Comparison of ENCODE assay signal across 1 cellular context in the genomic region with DNA sequence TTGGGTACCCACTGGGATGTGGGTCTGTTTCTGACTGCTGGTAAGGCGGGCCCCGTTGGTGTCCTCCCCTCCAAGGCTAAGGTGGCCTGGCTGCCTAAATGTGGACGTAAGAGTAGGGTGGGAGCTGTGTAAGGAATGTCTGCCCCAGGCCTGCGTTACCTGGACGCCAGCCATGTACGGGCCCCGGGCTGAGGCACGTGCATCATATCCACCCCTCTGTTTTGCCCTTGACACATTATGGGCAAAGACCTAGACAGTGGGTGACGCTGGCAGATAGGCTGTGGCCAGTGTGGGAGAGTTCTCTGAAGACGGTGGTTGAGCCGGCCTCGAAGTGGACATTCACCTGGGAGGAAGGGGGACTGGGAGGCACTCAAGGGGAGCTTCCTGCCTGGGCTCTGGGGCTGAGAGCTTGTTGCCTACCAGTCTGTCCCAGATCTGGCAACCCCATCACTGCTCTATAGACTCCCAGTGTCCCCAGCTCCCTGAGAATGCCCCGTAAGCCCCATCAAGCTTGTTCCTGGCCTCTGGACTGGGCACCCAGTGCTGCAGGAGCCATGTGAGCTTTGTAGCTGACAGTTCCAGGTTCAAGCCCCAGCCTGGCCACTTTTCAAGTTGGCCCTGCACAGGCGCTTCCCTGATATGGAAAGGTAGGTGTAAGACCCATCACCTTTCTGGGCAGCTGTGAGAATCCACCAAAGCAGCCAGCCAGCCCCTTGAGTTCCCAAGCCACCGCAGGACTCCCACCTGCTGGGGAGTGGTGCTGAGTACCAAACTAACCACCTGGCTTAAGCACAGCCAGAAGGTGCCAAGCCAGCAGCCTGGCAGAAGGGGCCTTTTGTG.
TF ChIP-seq lines count a peak whose summit lies in the region.

No MANE protein-coding gene starts in this region.

TF ChIP-seq in GM23338, 12 proteins besides CTCF, POLR2A, EP300 and RAD21:
- TF ChIP-seq POLR2AphosphoS5 (IDR thresholded peaks at IDR 0.05; ENCODE audit: low read depth) (peak; percentile 15; the same call in 1 of the 2 replicates), NANOG (IDR thresholded peaks at IDR 0.05; ENCODE audit: borderline replicate concordance) (no peak), CREB1 (CRISPR knock-in tag; IDR thresholded peaks at IDR 0.05; ENCODE audit: low read depth) (no peak)
- TF ChIP-seq, protein P1, sequence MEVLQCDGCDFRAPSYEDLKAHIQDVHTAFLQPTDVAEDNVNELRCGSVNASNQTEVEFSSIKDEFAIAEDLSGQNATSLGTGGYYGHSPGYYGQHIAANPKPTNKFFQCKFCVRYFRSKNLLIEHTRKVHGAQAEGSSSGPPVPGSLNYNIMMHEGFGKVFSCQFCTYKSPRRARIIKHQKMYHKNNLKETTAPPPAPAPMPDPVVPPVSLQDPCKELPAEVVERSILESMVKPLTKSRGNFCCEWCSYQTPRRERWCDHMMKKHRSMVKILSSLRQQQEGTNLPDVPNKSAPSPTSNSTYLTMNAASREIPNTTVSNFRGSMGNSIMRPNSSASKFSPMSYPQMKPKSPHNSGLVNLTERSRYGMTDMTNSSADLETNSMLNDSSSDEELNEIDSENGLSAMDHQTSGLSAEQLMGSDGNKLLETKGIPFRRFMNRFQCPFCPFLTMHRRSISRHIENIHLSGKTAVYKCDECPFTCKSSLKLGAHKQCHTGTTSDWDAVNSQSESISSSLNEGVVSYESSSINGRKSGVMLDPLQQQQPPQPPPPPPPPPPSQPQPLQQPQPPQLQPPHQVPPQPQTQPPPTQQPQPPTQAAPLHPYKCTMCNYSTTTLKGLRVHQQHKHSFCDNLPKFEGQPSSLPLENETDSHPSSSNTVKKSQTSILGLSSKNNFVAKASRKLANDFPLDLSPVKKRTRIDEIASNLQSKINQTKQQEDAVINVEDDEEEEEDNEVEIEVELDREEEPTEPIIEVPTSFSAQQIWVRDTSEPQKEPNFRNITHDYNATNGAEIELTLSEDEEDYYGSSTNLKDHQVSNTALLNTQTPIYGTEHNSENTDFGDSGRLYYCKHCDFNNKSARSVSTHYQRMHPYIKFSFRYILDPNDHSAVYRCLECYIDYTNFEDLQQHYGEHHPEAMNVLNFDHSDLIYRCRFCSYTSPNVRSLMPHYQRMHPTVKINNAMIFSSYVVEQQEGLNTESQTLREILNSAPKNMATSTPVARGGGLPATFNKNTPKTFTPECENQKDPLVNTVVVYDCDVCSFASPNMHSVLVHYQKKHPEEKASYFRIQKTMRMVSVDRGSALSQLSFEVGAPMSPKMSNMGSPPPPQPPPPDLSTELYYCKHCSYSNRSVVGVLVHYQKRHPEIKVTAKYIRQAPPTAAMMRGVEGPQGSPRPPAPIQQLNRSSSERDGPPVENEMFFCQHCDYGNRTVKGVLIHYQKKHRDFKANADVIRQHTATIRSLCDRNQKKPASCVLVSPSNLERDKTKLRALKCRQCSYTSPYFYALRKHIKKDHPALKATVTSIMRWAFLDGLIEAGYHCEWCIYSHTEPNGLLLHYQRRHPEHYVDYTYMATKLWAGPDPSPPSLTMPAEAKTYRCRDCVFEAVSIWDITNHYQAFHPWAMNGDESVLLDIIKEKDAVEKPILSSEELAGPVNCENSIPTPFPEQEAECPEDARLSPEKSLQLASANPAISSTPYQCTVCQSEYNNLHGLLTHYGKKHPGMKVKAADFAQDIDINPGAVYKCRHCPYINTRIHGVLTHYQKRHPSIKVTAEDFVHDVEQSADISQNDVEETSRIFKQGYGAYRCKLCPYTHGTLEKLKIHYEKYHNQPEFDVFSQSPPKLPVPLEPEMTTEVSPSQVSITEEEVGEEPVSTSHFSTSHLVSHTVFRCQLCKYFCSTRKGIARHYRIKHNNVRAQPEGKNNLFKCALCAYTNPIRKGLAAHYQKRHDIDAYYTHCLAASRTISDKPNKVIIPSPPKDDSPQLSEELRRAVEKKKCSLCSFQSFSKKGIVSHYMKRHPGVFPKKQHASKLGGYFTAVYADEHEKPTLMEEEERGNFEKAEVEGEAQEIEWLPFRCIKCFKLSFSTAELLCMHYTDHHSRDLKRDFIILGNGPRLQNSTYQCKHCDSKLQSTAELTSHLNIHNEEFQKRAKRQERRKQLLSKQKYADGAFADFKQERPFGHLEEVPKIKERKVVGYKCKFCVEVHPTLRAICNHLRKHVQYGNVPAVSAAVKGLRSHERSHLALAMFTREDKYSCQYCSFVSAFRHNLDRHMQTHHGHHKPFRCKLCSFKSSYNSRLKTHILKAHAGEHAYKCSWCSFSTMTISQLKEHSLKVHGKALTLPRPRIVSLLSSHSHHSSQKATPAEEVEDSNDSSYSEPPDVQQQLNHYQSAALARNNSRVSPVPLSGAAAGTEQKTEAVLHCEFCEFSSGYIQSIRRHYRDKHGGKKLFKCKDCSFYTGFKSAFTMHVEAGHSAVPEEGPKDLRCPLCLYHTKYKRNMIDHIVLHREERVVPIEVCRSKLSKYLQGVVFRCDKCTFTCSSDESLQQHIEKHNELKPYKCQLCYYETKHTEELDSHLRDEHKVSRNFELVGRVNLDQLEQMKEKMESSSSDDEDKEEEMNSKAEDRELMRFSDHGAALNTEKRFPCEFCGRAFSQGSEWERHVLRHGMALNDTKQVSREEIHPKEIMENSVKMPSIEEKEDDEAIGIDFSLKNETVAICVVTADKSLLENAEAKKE (CRISPR knock-in tag; IDR thresholded peaks at IDR 0.05), result no peak
